Comparison of ENCODE assay signal across 1 cellular context in genomic region chr2:121529439-121530209, GRCh38.
TF ChIP-seq lines count a peak whose summit lies in the region.

No MANE protein-coding gene starts in this region.

TF ChIP-seq in H1, 55 proteins besides CTCF, POLR2A, EP300 and RAD21 (continued from another document):
- TF ChIP-seq, protein P1, sequence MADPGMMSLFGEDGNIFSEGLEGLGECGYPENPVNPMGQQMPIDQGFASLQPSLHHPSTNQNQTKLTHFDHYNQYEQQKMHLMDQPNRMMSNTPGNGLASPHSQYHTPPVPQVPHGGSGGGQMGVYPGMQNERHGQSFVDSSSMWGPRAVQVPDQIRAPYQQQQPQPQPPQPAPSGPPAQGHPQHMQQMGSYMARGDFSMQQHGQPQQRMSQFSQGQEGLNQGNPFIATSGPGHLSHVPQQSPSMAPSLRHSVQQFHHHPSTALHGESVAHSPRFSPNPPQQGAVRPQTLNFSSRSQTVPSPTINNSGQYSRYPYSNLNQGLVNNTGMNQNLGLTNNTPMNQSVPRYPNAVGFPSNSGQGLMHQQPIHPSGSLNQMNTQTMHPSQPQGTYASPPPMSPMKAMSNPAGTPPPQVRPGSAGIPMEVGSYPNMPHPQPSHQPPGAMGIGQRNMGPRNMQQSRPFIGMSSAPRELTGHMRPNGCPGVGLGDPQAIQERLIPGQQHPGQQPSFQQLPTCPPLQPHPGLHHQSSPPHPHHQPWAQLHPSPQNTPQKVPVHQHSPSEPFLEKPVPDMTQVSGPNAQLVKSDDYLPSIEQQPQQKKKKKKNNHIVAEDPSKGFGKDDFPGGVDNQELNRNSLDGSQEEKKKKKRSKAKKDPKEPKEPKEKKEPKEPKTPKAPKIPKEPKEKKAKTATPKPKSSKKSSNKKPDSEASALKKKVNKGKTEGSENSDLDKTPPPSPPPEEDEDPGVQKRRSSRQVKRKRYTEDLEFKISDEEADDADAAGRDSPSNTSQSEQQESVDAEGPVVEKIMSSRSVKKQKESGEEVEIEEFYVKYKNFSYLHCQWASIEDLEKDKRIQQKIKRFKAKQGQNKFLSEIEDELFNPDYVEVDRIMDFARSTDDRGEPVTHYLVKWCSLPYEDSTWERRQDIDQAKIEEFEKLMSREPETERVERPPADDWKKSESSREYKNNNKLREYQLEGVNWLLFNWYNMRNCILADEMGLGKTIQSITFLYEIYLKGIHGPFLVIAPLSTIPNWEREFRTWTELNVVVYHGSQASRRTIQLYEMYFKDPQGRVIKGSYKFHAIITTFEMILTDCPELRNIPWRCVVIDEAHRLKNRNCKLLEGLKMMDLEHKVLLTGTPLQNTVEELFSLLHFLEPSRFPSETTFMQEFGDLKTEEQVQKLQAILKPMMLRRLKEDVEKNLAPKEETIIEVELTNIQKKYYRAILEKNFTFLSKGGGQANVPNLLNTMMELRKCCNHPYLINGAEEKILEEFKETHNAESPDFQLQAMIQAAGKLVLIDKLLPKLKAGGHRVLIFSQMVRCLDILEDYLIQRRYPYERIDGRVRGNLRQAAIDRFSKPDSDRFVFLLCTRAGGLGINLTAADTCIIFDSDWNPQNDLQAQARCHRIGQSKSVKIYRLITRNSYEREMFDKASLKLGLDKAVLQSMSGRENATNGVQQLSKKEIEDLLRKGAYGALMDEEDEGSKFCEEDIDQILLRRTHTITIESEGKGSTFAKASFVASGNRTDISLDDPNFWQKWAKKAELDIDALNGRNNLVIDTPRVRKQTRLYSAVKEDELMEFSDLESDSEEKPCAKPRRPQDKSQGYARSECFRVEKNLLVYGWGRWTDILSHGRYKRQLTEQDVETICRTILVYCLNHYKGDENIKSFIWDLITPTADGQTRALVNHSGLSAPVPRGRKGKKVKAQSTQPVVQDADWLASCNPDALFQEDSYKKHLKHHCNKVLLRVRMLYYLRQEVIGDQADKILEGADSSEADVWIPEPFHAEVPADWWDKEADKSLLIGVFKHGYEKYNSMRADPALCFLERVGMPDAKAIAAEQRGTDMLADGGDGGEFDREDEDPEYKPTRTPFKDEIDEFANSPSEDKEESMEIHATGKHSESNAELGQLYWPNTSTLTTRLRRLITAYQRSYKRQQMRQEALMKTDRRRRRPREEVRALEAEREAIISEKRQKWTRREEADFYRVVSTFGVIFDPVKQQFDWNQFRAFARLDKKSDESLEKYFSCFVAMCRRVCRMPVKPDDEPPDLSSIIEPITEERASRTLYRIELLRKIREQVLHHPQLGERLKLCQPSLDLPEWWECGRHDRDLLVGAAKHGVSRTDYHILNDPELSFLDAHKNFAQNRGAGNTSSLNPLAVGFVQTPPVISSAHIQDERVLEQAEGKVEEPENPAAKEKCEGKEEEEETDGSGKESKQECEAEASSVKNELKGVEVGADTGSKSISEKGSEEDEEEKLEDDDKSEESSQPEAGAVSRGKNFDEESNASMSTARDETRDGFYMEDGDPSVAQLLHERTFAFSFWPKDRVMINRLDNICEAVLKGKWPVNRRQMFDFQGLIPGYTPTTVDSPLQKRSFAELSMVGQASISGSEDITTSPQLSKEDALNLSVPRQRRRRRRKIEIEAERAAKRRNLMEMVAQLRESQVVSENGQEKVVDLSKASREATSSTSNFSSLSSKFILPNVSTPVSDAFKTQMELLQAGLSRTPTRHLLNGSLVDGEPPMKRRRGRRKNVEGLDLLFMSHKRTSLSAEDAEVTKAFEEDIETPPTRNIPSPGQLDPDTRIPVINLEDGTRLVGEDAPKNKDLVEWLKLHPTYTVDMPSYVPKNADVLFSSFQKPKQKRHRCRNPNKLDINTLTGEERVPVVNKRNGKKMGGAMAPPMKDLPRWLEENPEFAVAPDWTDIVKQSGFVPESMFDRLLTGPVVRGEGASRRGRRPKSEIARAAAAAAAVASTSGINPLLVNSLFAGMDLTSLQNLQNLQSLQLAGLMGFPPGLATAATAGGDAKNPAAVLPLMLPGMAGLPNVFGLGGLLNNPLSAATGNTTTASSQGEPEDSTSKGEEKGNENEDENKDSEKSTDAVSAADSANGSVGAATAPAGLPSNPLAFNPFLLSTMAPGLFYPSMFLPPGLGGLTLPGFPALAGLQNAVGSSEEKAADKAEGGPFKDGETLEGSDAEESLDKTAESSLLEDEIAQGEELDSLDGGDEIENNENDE (IDR thresholded peaks at IDR 0.05; ENCODE audit: insufficient replicate concordance, low read length) = no peak
- TF ChIP-seq SIX5 (IDR thresholded peaks at IDR 0.05; ENCODE audit: low read depth, low read length) (no peak), GTF2F1 (IDR thresholded peaks at IDR 0.05; ENCODE audit: borderline replicate concordance, low read depth, low read length) (no peak), SRF (IDR thresholded peaks at IDR 0.05; ENCODE audit: low read depth, low read length) (no peak), CBX5 (IDR thresholded peaks at IDR 0.05; ENCODE audit: low read depth, low read length) (no peak), RFX5 (IDR thresholded peaks at IDR 0.05; ENCODE audit: borderline replicate concordance, low read depth, low read length) (no peak)
TF ChIP-seq in H1: peak in this region for 0.
